Comparison of ENCODE assay signal across 8 cellular contexts in the genomic region with DNA sequence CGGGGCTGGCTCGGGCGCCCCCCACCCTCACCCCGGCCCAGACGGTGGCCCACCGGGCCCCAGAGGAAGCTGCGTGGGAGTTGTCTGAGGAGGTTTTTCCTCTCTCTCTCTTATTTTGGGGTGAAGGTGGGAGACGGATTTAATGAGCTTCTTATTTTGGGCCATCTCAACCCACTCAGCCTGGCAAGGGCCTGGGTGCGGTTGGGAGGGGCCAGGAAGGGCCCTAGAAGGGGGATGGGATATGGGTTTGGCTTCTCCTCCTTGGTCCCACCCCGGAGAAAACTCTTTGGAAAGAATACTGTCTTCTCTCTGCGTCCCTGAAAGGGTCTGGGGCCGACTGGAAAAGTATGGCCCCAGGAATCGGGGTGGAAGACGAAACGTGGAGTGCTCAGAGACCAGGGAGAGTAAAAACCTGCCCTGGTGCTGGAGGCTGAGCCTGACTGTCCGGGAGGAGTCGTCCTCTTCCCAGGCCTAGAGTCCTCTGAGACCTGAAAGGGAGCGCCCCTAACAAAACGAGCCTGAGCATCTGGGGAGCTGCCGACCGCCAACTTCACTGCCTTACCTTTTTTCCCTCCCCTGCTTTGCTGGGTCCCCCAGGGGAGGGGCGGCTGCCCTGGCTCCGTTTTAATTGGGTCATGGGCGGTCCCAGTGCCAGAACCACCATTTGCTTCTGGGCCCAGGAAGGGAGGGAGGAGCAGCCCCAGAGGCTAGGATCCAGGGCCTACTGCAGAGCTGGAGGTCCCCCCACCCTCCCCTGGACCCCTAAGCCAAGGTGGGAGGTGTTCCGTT. TPM values are rescaled to one million over a fixed set of nuclear protein-coding genes. Genes with fewer than 3 reads are reported as not detected.
DNase-seq lines count a peak whose midpoint lies in the region; ATAC-seq, FAIRE-seq and TF ChIP-seq lines count a peak whose summit lies in the region.

No MANE protein-coding gene starts in this region.

- TF ChIP-seq CTCF in cardiac fibroblast (IDR thresholded peaks at IDR 0.05; ENCODE audit: low read depth, low read length): no peak
- TF ChIP-seq CTCF in HepG2 (CRISPR knock-in tag; IDR thresholded peaks at IDR 0.05): no peak

- DNase-seq in LHCN-M2 (ENCODE audit: low read depth) (peak; percentile 68), cardiac fibroblast (ENCODE audit: low read depth in 2 of 2) (peak; percentile 57 to 80), HepG2 (ENCODE audit: low spot score) (no peak), SIG-M5 treated with dmso at 0.1 percent for 504 hours (lab: John Stamatoyannopoulos, UW; ENCODE audit: unreplicated experiment) (no peak), OCI-M1 (lab: John Stamatoyannopoulos, UW) (no peak), SK-N-DZ (ENCODE audit: low spot score) (no peak)

- TSS peak; percentile 33 for BruUV-seq in HepG2 (replicated peaks; lab: Mats Ljungman, UMichigan)

- H3K27me3 ChIP-seq in HepG2 (ENCODE audit: control insufficient read depth in 1 of 2, insufficient read depth in 2 of 2, low read length in 2 of 2) (no peaks in the 10 kb centered on the region), thymus (ENCODE audit: control insufficient read depth, insufficient read depth) (peaks cover 30% of the 10 kb centered on the region)

- no peak for TF ChIP-seq EP300 in HepG2 (IDR thresholded peaks at IDR 0.05; ENCODE audit: low read depth in 2 of 2, low read length in 2 of 2)
- TF ChIP-seq EP300 in HepG2 (CRISPR knock-in tag; IDR thresholded peaks at IDR 0.05; ENCODE audit: borderline replicate concordance): no peak

- H3K79me2 ChIP-seq in HepG2 (ENCODE audit: insufficient read depth, low read length): no peaks in the 10 kb centered on the region

- ATAC-seq in HepG2 (peak; percentile 1), GM19467 (IDR thresholded peaks at IDR 0.05; ENCODE audit: unreplicated experiment) (no peak)

- 83% methylated on average over 25 of the region's 25 CpGs for WGBS in HepG2 (ENCODE audit: low lambda C conversion rate)
- 69% methylated on average over 25 of the region's 25 CpGs for WGBS in thymus

- in situ Hi-C loops in HepG2 (cut with HindIII; ENCODE audit: extremely low pct_ligation_motif_present, low pct_unique_long_range_greater_than_20kb): no loop called here

- intact Hi-C loops in HepG2 (cut with micrococcal nuclease; ENCODE audit: unreplicated experiment): loop anchor here (2.0 kb wide), 1 partner anchor 15 kb away; no protein-coding TSS in a partner anchor

- no peak for FAIRE-seq in HepG2 (lab: Jason Lieb, UNC)

- peaks cover 9 to 14% of the 10 kb centered on the region in 2 experiments for H3K36me3 ChIP-seq in HepG2 (replicated peaks in 1 of 2; ENCODE audit: control insufficient read depth in 1 of 2, insufficient read depth in 2 of 2, low read length in 2 of 2)
- peaks cover 22% of the 10 kb centered on the region for H3K36me3 ChIP-seq in thymus (ENCODE audit: control insufficient read depth, insufficient read depth)

- H3K4me3 ChIP-seq in cardiac fibroblast (replicated peaks in 1 of 2; ENCODE audit: low read depth in 2 of 2, low read length in 2 of 2): peak overlapping the region; percentile 91 to 94
- peak overlapping the region; percentile 55 to 71 (median 57); a peak in 4 of 6 replicates for H3K4me3 ChIP-seq in HepG2 (replicated peaks in 1 of 3; ENCODE audit: insufficient read depth in 1 of 3, low read depth in 2 of 3, low read length in 3 of 3)
- H3K4me3 ChIP-seq in thymus (ENCODE audit: low read length): peak overlapping the region; percentile 36

- H3K4me2 ChIP-seq in HepG2 (ENCODE audit: low read depth, low read length): peak overlapping the region; percentile 79

- CTCF ChIA-PET in HepG2 (lab: Yijun Ruan, JAX; ENCODE audit: low intra/inter-chr PET ratio, low total read pairs): interaction anchor here (2.4 to 2.6 kb wide), 2 partner anchors 15 to 281 kb away, joined by 10 read pairs; no protein-coding TSS in a partner anchor

- no peak overlapping the region for H3K27ac ChIP-seq in HepG2 (ENCODE audit: extremely low read length, insufficient read depth, low read length)
- H3K27ac ChIP-seq in thymus (ENCODE audit: low read depth): peak overlapping the region; percentile 75

- TF ChIP-seq RAD21 in HepG2 (CRISPR knock-in tag; IDR thresholded peaks at IDR 0.05): no peak

- H3K9ac ChIP-seq in HepG2 (ENCODE audit: insufficient read depth, low read depth, low read length): peak overlapping the region; percentile 73

- no peak overlapping the region for H2AFZ ChIP-seq in HepG2 (ENCODE audit: low read length)

- H3K9me3 ChIP-seq in HepG2 (ENCODE audit: low read length) (no peaks in the 10 kb centered on the region), thymus (ENCODE audit: control insufficient read depth) (no peaks in the 10 kb centered on the region)

- H3K4me1 ChIP-seq in HepG2 (ENCODE audit: insufficient read depth, low read length) (peaks cover 41% of the 10 kb centered on the region), thymus (ENCODE audit: control insufficient read depth, insufficient read depth, low read length) (peaks cover 4% of the 10 kb centered on the region)

- POLR2A ChIA-PET in HepG2 (lab: Yijun Ruan, JAX): interaction anchor here (1.1 to 3.7 kb wide), 17 partner anchors 8 to 1433 kb away, joined by 3 to 27 read pairs (median 7); partner anchors contain the start of genes DAD1, LRP10, OXA1L and PRMT5

- no peaks in the 10 kb centered on the region for H4K20me1 ChIP-seq in HepG2 (ENCODE audit: insufficient read depth, low read length)

- TF ChIP-seq POLR2A in HepG2 (IDR thresholded peaks at IDR 0.05; ENCODE audit: insufficient read depth in 1 of 2, low read depth in 2 of 2, low read length in 2 of 2): no peak

RNA-seq across cellular contexts. Expression of gene MMP14, which starts 1.6 kb away (rescaled TPM):
- total RNA-seq in LHCN-M2 (2014; rRNA removed): 292 and 331 TPM in 2 replicates
- polyA plus RNA-seq in LHCN-M2 (2012): 172 TPM
- total RNA-seq in HepG2 (2016; rRNA removed; fragmentation: Illumina TruSeq; extraction: Trizol): 1.6 and 5.2 TPM in 2 replicates
- total RNA-seq in HepG2 (2016; cell fraction: cytosol; rRNA removed; fragmentation: Illumina TruSeq; extraction: Trizol; ENCODE audit: low read depth): 0.20 and 0.44 TPM in 2 replicates
- 2.1 and 5.2 TPM in 2 replicates for total RNA-seq in HepG2 (2016; cell fraction: insoluble cytoplasmic fraction; rRNA removed; fragmentation: Illumina TruSeq; extraction: Trizol)
- total RNA-seq in HepG2 (2016; cell fraction: membrane; rRNA removed; fragmentation: Illumina TruSeq; extraction: Trizol): 0.71 and 0.79 TPM in 2 replicates
- total RNA-seq in HepG2 (2016; cell fraction: nucleus; rRNA removed; fragmentation: Illumina TruSeq; extraction: Trizol): 4.6 and 5.5 TPM in 2 replicates
- 9.8 and 11.3 TPM in 2 replicates for polyA plus RNA-seq in HepG2 (2011; rRNA removed)
- 5.8 and 6.5 TPM in 2 replicates for polyA plus RNA-seq in HepG2 (2011; cell fraction: cytosol; rRNA removed)
- polyA plus RNA-seq in HepG2 (2011; cell fraction: nucleus; rRNA removed): 25.6 and 29.7 TPM in 2 replicates
- polyA plus RNA-seq in HepG2 (2012): 4.8 and 11.1 TPM in 2 replicates
- polyA plus RNA-seq in HepG2 (2016; cell fraction: cytosol; fragmentation: Illumina TruSeq; extraction: Trizol; ENCODE audit: low read depth): 0.14 and 0.26 TPM in 2 replicates
- polyA plus RNA-seq in HepG2 (2016; cell fraction: insoluble cytoplasmic fraction; fragmentation: Illumina TruSeq; extraction: Trizol; ENCODE audit: low read depth): 1.7 and 2.1 TPM in 2 replicates
- 0.27 and 0.44 TPM in 2 replicates for polyA plus RNA-seq in HepG2 (2016; cell fraction: membrane; fragmentation: Illumina TruSeq; extraction: Trizol; ENCODE audit: low read depth)
- 9.4 and 10.2 TPM in 2 replicates for polyA plus RNA-seq in HepG2 (2016; cell fraction: nucleus; fragmentation: Illumina TruSeq; extraction: Trizol; ENCODE audit: insufficient read depth, low read depth)
- polyA minus RNA-seq in HepG2 (2011; rRNA and poly(A)+ RNA removed; ENCODE audit: low replicate concordance): 1.4 and 12.3 TPM in 2 replicates
- polyA minus RNA-seq in HepG2 (2011; cell fraction: cytosol; rRNA and poly(A)+ RNA removed): 2.5 and 3.8 TPM in 2 replicates
- 4.5 and 4.8 TPM in 2 replicates for polyA minus RNA-seq in HepG2 (2011; cell fraction: nucleus; rRNA and poly(A)+ RNA removed)
- polyA plus RNA-seq in thymus: 69.5 TPM
- 3.1 and 4.2 TPM in 2 replicates for polyA plus RNA-seq in SK-N-DZ (2014; cell fraction: cytosol; rRNA removed)
- polyA plus RNA-seq in SK-N-DZ (2014; cell fraction: nucleus; rRNA removed): 1.7 and 3.4 TPM in 2 replicates

RNA-seq across cellular contexts. Expression of gene MRPL52, which starts 8.3 kb away (rescaled TPM):
- total RNA-seq in LHCN-M2 (2014; rRNA removed) (104 and 188 TPM in 2 replicates), HepG2 (2016; rRNA removed; fragmentation: Illumina TruSeq; extraction: Trizol) (329 and 420 TPM in 2 replicates)
- 193 TPM for polyA plus RNA-seq in LHCN-M2 (2012)
- total RNA-seq in HepG2 (2016; cell fraction: cytosol; rRNA removed; fragmentation: Illumina TruSeq; extraction: Trizol; ENCODE audit: low read depth): 142 and 155 TPM in 2 replicates
- total RNA-seq in HepG2 (2016; cell fraction: insoluble cytoplasmic fraction; rRNA removed; fragmentation: Illumina TruSeq; extraction: Trizol): 341 and 464 TPM in 2 replicates
- total RNA-seq in HepG2 (2016; cell fraction: membrane; rRNA removed; fragmentation: Illumina TruSeq; extraction: Trizol): 156 and 160 TPM in 2 replicates
- 109 and 136 TPM in 2 replicates for total RNA-seq in HepG2 (2016; cell fraction: nucleus; rRNA removed; fragmentation: Illumina TruSeq; extraction: Trizol)
- polyA plus RNA-seq in HepG2 (2011; rRNA removed) (118 and 123 TPM in 2 replicates), thymus (121 TPM)
- 96.8 and 121 TPM in 2 replicates for polyA plus RNA-seq in HepG2 (2011; cell fraction: cytosol; rRNA removed)
- 57.8 and 65.3 TPM in 2 replicates for polyA plus RNA-seq in HepG2 (2011; cell fraction: nucleus; rRNA removed)
- polyA plus RNA-seq in HepG2 (2012): 191 and 236 TPM in 2 replicates
- polyA plus RNA-seq in HepG2 (2016; cell fraction: cytosol; fragmentation: Illumina TruSeq; extraction: Trizol; ENCODE audit: low read depth): 177 and 226 TPM in 2 replicates
- 443 and 518 TPM in 2 replicates for polyA plus RNA-seq in HepG2 (2016; cell fraction: insoluble cytoplasmic fraction; fragmentation: Illumina TruSeq; extraction: Trizol; ENCODE audit: low read depth)
- polyA plus RNA-seq in HepG2 (2016; cell fraction: membrane; fragmentation: Illumina TruSeq; extraction: Trizol; ENCODE audit: low read depth): 154 and 175 TPM in 2 replicates
- polyA plus RNA-seq in HepG2 (2016; cell fraction: nucleus; fragmentation: Illumina TruSeq; extraction: Trizol; ENCODE audit: insufficient read depth, low read depth): 256 and 271 TPM in 2 replicates
- polyA minus RNA-seq in HepG2 (2011; rRNA and poly(A)+ RNA removed; ENCODE audit: low replicate concordance): 17.7 and 30.4 TPM in 2 replicates
- polyA minus RNA-seq in HepG2 (2011; cell fraction: cytosol; rRNA and poly(A)+ RNA removed): 72.9 and 76.8 TPM in 2 replicates
- polyA minus RNA-seq in HepG2 (2011; cell fraction: nucleus; rRNA and poly(A)+ RNA removed): 33.7 and 36.6 TPM in 2 replicates
- 263 and 507 TPM in 2 replicates for polyA plus RNA-seq in SK-N-DZ (2014; cell fraction: cytosol; rRNA removed)
- 124 and 172 TPM in 2 replicates for polyA plus RNA-seq in SK-N-DZ (2014; cell fraction: nucleus; rRNA removed)

RNA-seq across cellular contexts. Expression of gene SLC7A7, which starts 22.7 kb away (rescaled TPM):
- total RNA-seq in LHCN-M2 (2014; rRNA removed): 4.2 and 4.6 TPM in 2 replicates
- polyA plus RNA-seq in LHCN-M2 (2012): 2.2 TPM
- 0.07 and 0.13 TPM in 2 replicates for total RNA-seq in HepG2 (2016; rRNA removed; fragmentation: Illumina TruSeq; extraction: Trizol)
- total RNA-seq in HepG2 (2016; cell fraction: cytosol; rRNA removed; fragmentation: Illumina TruSeq; extraction: Trizol; ENCODE audit: low read depth): not detected in 2 replicates
- 0.17 TPM in 1 of 2 replicates, not detected in the other for total RNA-seq in HepG2 (2016; cell fraction: insoluble cytoplasmic fraction; rRNA removed; fragmentation: Illumina TruSeq; extraction: Trizol)
- total RNA-seq in HepG2 (2016; cell fraction: membrane; rRNA removed; fragmentation: Illumina TruSeq; extraction: Trizol): 0.10 and 0.15 TPM in 2 replicates
- total RNA-seq in HepG2 (2016; cell fraction: nucleus; rRNA removed; fragmentation: Illumina TruSeq; extraction: Trizol): 0.38 TPM in 1 of 2 replicates, not detected in the other
- polyA plus RNA-seq in HepG2 (2011; rRNA removed): 0.63 and 1.1 TPM in 2 replicates
- 0.94 and 1.3 TPM in 2 replicates for polyA plus RNA-seq in HepG2 (2011; cell fraction: cytosol; rRNA removed)
- polyA plus RNA-seq in HepG2 (2011; cell fraction: nucleus; rRNA removed): 2.3 and 2.5 TPM in 2 replicates
- 1.3 and 1.7 TPM in 2 replicates for polyA plus RNA-seq in HepG2 (2012)
- polyA plus RNA-seq in HepG2 (2016; cell fraction: cytosol; fragmentation: Illumina TruSeq; extraction: Trizol; ENCODE audit: low read depth): not detected in 2 replicates
- polyA plus RNA-seq in HepG2 (2016; cell fraction: insoluble cytoplasmic fraction; fragmentation: Illumina TruSeq; extraction: Trizol; ENCODE audit: low read depth): 0.19 and 0.40 TPM in 2 replicates
- polyA plus RNA-seq in HepG2 (2016; cell fraction: membrane; fragmentation: Illumina TruSeq; extraction: Trizol; ENCODE audit: low read depth): 0.23 and 0.27 TPM in 2 replicates
- polyA plus RNA-seq in HepG2 (2016; cell fraction: nucleus; fragmentation: Illumina TruSeq; extraction: Trizol; ENCODE audit: insufficient read depth, low read depth): not detected in 2 replicates
- 1.2 and 3.2 TPM in 2 replicates for polyA minus RNA-seq in HepG2 (2011; rRNA and poly(A)+ RNA removed; ENCODE audit: low replicate concordance)
- 0.44 TPM in 1 of 2 replicates, not detected in the other for polyA minus RNA-seq in HepG2 (2011; cell fraction: cytosol; rRNA and poly(A)+ RNA removed)
- 0.50 and 0.90 TPM in 2 replicates for polyA minus RNA-seq in HepG2 (2011; cell fraction: nucleus; rRNA and poly(A)+ RNA removed)
- polyA plus RNA-seq in thymus: 16.7 TPM
- polyA plus RNA-seq in SK-N-DZ (2014; cell fraction: cytosol; rRNA removed): 0.48 and 2.2 TPM in 2 replicates
- 0.37 and 1.5 TPM in 2 replicates for polyA plus RNA-seq in SK-N-DZ (2014; cell fraction: nucleus; rRNA removed)

RNA-seq across cellular contexts. Expression of gene LRP10, which starts 33.6 kb away (rescaled TPM):
- total RNA-seq in LHCN-M2 (2014; rRNA removed) (86.0 and 86.5 TPM in 2 replicates), HepG2 (2016; rRNA removed; fragmentation: Illumina TruSeq; extraction: Trizol) (8.6 and 16.9 TPM in 2 replicates)
- 127 TPM for polyA plus RNA-seq in LHCN-M2 (2012)
- 4.6 and 5.4 TPM in 2 replicates for total RNA-seq in HepG2 (2016; cell fraction: cytosol; rRNA removed; fragmentation: Illumina TruSeq; extraction: Trizol; ENCODE audit: low read depth)
- 8.2 and 17.2 TPM in 2 replicates for total RNA-seq in HepG2 (2016; cell fraction: insoluble cytoplasmic fraction; rRNA removed; fragmentation: Illumina TruSeq; extraction: Trizol)
- 13.8 and 15.6 TPM in 2 replicates for total RNA-seq in HepG2 (2016; cell fraction: membrane; rRNA removed; fragmentation: Illumina TruSeq; extraction: Trizol)
- 15.9 and 21.6 TPM in 2 replicates for total RNA-seq in HepG2 (2016; cell fraction: nucleus; rRNA removed; fragmentation: Illumina TruSeq; extraction: Trizol)
- polyA plus RNA-seq in HepG2 (2011; rRNA removed) (45.2 and 80.6 TPM in 2 replicates), thymus (18.6 TPM)
- 49.4 and 54.8 TPM in 2 replicates for polyA plus RNA-seq in HepG2 (2011; cell fraction: cytosol; rRNA removed)
- 70.7 and 85.9 TPM in 2 replicates for polyA plus RNA-seq in HepG2 (2011; cell fraction: nucleus; rRNA removed)
- 45.8 and 84.6 TPM in 2 replicates for polyA plus RNA-seq in HepG2 (2012)
- polyA plus RNA-seq in HepG2 (2016; cell fraction: cytosol; fragmentation: Illumina TruSeq; extraction: Trizol; ENCODE audit: low read depth): 6.5 and 7.4 TPM in 2 replicates
- 8.2 and 10.9 TPM in 2 replicates for polyA plus RNA-seq in HepG2 (2016; cell fraction: insoluble cytoplasmic fraction; fragmentation: Illumina TruSeq; extraction: Trizol; ENCODE audit: low read depth)
- polyA plus RNA-seq in HepG2 (2016; cell fraction: membrane; fragmentation: Illumina TruSeq; extraction: Trizol; ENCODE audit: low read depth): 11.6 and 13.0 TPM in 2 replicates
- 22.9 and 23.5 TPM in 2 replicates for polyA plus RNA-seq in HepG2 (2016; cell fraction: nucleus; fragmentation: Illumina TruSeq; extraction: Trizol; ENCODE audit: insufficient read depth, low read depth)
- polyA minus RNA-seq in HepG2 (2011; rRNA and poly(A)+ RNA removed; ENCODE audit: low replicate concordance): 73.0 and 241 TPM in 2 replicates
- 55.0 and 77.3 TPM in 2 replicates for polyA minus RNA-seq in HepG2 (2011; cell fraction: cytosol; rRNA and poly(A)+ RNA removed)
- 23.4 and 37.7 TPM in 2 replicates for polyA minus RNA-seq in HepG2 (2011; cell fraction: nucleus; rRNA and poly(A)+ RNA removed)
- 2.2 and 2.5 TPM in 2 replicates for polyA plus RNA-seq in SK-N-DZ (2014; cell fraction: cytosol; rRNA removed)
- polyA plus RNA-seq in SK-N-DZ (2014; cell fraction: nucleus; rRNA removed): 1.6 and 3.7 TPM in 2 replicates

RNA-seq across cellular contexts. Expression of gene REM2, which starts 45.1 kb away (rescaled TPM):
- total RNA-seq in LHCN-M2 (2014; rRNA removed): 0.06 and 0.13 TPM in 2 replicates
- 0.17 TPM for polyA plus RNA-seq in LHCN-M2 (2012)
- total RNA-seq in HepG2 (2016; rRNA removed; fragmentation: Illumina TruSeq; extraction: Trizol): not detected in 2 replicates
- not detected in 2 replicates for total RNA-seq in HepG2 (2016; cell fraction: cytosol; rRNA removed; fragmentation: Illumina TruSeq; extraction: Trizol; ENCODE audit: low read depth)
- not detected in 2 replicates for total RNA-seq in HepG2 (2016; cell fraction: insoluble cytoplasmic fraction; rRNA removed; fragmentation: Illumina TruSeq; extraction: Trizol)
- total RNA-seq in HepG2 (2016; cell fraction: membrane; rRNA removed; fragmentation: Illumina TruSeq; extraction: Trizol): not detected in 2 replicates
- total RNA-seq in HepG2 (2016; cell fraction: nucleus; rRNA removed; fragmentation: Illumina TruSeq; extraction: Trizol): not detected in 2 replicates
- polyA plus RNA-seq in HepG2 (2011; rRNA removed): 0.20 and 0.31 TPM in 2 replicates
- polyA plus RNA-seq in HepG2 (2011; cell fraction: cytosol; rRNA removed): 0.04 and 0.05 TPM in 2 replicates
- polyA plus RNA-seq in HepG2 (2011; cell fraction: nucleus; rRNA removed): 1.1 and 1.9 TPM in 2 replicates
- polyA plus RNA-seq in HepG2 (2012): 0.21 and 0.67 TPM in 2 replicates
- polyA plus RNA-seq in HepG2 (2016; cell fraction: cytosol; fragmentation: Illumina TruSeq; extraction: Trizol; ENCODE audit: low read depth): not detected in 2 replicates
- polyA plus RNA-seq in HepG2 (2016; cell fraction: insoluble cytoplasmic fraction; fragmentation: Illumina TruSeq; extraction: Trizol; ENCODE audit: low read depth): not detected in 2 replicates
- not detected in 2 replicates for polyA plus RNA-seq in HepG2 (2016; cell fraction: membrane; fragmentation: Illumina TruSeq; extraction: Trizol; ENCODE audit: low read depth)
- not detected in 2 replicates for polyA plus RNA-seq in HepG2 (2016; cell fraction: nucleus; fragmentation: Illumina TruSeq; extraction: Trizol; ENCODE audit: insufficient read depth, low read depth)
- polyA minus RNA-seq in HepG2 (2011; rRNA and poly(A)+ RNA removed; ENCODE audit: low replicate concordance): 0.26 and 0.30 TPM in 2 replicates
- polyA minus RNA-seq in HepG2 (2011; cell fraction: cytosol; rRNA and poly(A)+ RNA removed): not detected in 2 replicates
- polyA minus RNA-seq in HepG2 (2011; cell fraction: nucleus; rRNA and poly(A)+ RNA removed): 0.25 and 0.90 TPM in 2 replicates
- polyA plus RNA-seq in thymus: 3.2 TPM
- polyA plus RNA-seq in SK-N-DZ (2014; cell fraction: cytosol; rRNA removed): 2.5 and 4.0 TPM in 2 replicates
- polyA plus RNA-seq in SK-N-DZ (2014; cell fraction: nucleus; rRNA removed): 1.2 and 5.2 TPM in 2 replicates

Comparison
In these comparisons a context has a peak if more than half of its experiments do, and no peak if none do; other contexts are left out.
1. DNase-seq: peak in LHCN-M2 (single experiment) and cardiac fibroblast (2 of 2); none in HepG2 (single experiment), SIG-M5 treated with dmso at 0.1 percent for 504 hours (single experiment), OCI-M1 (single experiment) and SK-N-DZ (single experiment).
2. H3K4me3 ChIP-seq: peak in every context shown above with its lines; median percentile 92 in cardiac fibroblast; 57 in HepG2; 36 in thymus.
3. RNA of gene MMP14, which starts 1.6 kb away (total RNA-seq): 292 to 331 TPM in LHCN-M2; 0.20 to 5.5 TPM in HepG2; every median in the first group is over 10 times any median in the second.